ENCODE assay signal across 9 cellular contexts in the genomic region with DNA sequence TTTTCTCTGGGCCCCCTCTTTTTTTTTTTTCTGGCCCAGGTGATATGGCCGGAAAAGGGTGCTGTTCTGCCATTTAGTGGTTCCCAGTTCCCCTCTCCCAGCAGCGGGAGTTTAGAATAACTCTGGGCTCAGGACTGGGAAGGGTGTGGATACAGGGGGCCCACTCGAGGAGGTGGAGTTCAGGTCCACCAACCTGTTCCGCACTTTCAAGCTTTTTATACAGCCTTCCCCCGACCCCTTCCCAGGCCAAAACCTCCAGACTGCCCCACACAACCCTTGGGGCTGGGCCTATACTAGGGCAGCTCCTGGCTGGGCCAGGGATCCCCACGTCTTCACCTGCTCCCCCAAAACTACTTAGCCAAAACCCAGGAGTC. TPM values are rescaled to one million over a fixed set of nuclear protein-coding genes. Genes with fewer than 3 reads are reported as not detected.
DNase-seq lines count a peak whose midpoint lies in the region; ATAC-seq, FAIRE-seq and TF ChIP-seq lines count a peak whose summit lies in the region.
"Had no signal": no experiment of that assay in that cellular context is flagged by ENCODE, and none has a peak within 500 bp of the region (broad histone marks: within the 10 kb centered on the region; RNA-seq: fewer than 3 reads in every experiment).

No MANE protein-coding gene starts in this region.

- TF ChIP-seq CTCF in A673 (conservative IDR thresholded peaks at IDR 0.05; ENCODE audit: low read depth, low read length) (no peak), IMR-90 (conservative IDR thresholded peaks at IDR 0.05; ENCODE audit: low read depth, low read length) (no peak), bronchial epithelial cell (IDR thresholded peaks at IDR 0.05; ENCODE audit: insufficient read depth, low read length, severe bottlenecking) (no peak), mucosa of descending colon (IDR thresholded peaks at IDR 0.05) (no peak)

- H2AK5ac ChIP-seq in IMR-90 (ENCODE audit: low read depth, low read length) = peak overlapping the region; percentile 30

- no peak for TF ChIP-seq POLR2A in IMR-90 (IDR thresholded peaks at IDR 0.05; ENCODE audit: low read depth, low read length)

- no peak for ATAC-seq in IMR-90 (ENCODE audit: low read depth)
- no peak for ATAC-seq in mucosa of descending colon
- ATAC-seq in GM19452 (IDR thresholded peaks at IDR 0.05; ENCODE audit: unreplicated experiment) = no peak
- ATAC-seq in HG03025 (IDR thresholded peaks at IDR 0.05; ENCODE audit: low FRiP score, unreplicated experiment) = no peak
- ATAC-seq in GM19035 (IDR thresholded peaks at IDR 0.05; ENCODE audit: unreplicated experiment) = no peak

- no peak for FAIRE-seq in bronchial epithelial cell (lab: Jason Lieb, UNC)

- H3K4me2 ChIP-seq in IMR-90 (ENCODE audit: low read depth, low read length) = peak overlapping the region; percentile 58

- peak overlapping the region; percentile 73 for H3K14ac ChIP-seq in IMR-90 (replicated peaks; ENCODE audit: low read depth, low read length)

- H3K27me3 ChIP-seq in A673 (replicated peaks; ENCODE audit: insufficient read depth, low read depth, low read length, poor library complexity) (peaks cover 3% of the 10 kb centered on the region), IMR-90 (ENCODE audit: control insufficient read depth, insufficient read depth, low read length) (no peaks in the 10 kb centered on the region), bronchial epithelial cell (ENCODE audit: control insufficient read depth, insufficient read depth, low read length) (no peaks in the 10 kb centered on the region), MG63 (peaks cover 2% of the 10 kb centered on the region; the same call in 1 of the 2 replicates)

- no peak for DNase-seq in A673 (ENCODE audit: low spot score)
- DNase-seq in IMR-90 = no peak
- no peak for DNase-seq in bronchial epithelial cell (ENCODE audit: low read depth)
- DNase-seq in mucosa of descending colon = no peak
- no peak for DNase-seq in MG63
- DNase-seq: GDM1 had no signal

- peaks cover 0 to 20% of the 10 kb centered on the region in 2 experiments; a peak in 1 of 4 replicates for H3K79me1 ChIP-seq in IMR-90 (ENCODE audit: low read depth in 1 of 2, low read length in 2 of 2)

- no peaks in the 10 kb centered on the region for H3K36me3 ChIP-seq in A673 (ENCODE audit: insufficient read depth, low read length, poor library complexity, severe bottlenecking)
- H3K36me3 ChIP-seq in IMR-90 (ENCODE audit: control insufficient read depth, insufficient read depth, low read length) = no peaks in the 10 kb centered on the region
- peaks cover 6% of the 10 kb centered on the region for H3K36me3 ChIP-seq in bronchial epithelial cell (ENCODE audit: control insufficient read depth, insufficient read depth, low read length)
- no peaks in the 10 kb centered on the region for H3K36me3 ChIP-seq in mucosa of descending colon (ENCODE audit: low read depth)
- no peaks in the 10 kb centered on the region for H3K36me3 ChIP-seq in MG63

- H3K4me1 ChIP-seq in A673 (ENCODE audit: insufficient read depth, low read length, poor library complexity, severe bottlenecking) = peaks cover 11% of the 10 kb centered on the region
- peaks cover 14% of the 10 kb centered on the region for H3K4me1 ChIP-seq in IMR-90 (ENCODE audit: control insufficient read depth, insufficient read depth, low read length)
- peaks cover 29% of the 10 kb centered on the region for H3K4me1 ChIP-seq in mucosa of descending colon (ENCODE audit: low read depth)

- H2AFZ ChIP-seq in IMR-90 (replicated peaks; ENCODE audit: low read length, poor library complexity) = peak overlapping the region; percentile 95

- dilution Hi-C loops in IMR-90 (cut with HindIII; ENCODE audit: low sequenced_read_pairs, unreplicated experiment) = no loop called here

- peak overlapping the region; percentile 67; the same call in 1 of the 2 replicates for H2BK120ac ChIP-seq in IMR-90 (ENCODE audit: low read depth, low read length)

- H4K20me1 ChIP-seq in IMR-90 (ENCODE audit: insufficient read depth, low read length) = peaks cover 6% of the 10 kb centered on the region; the same call in 1 of the 2 replicates

- BruUV-seq in A673 (replicated peaks; lab: Mats Ljungman, UMichigan) (no TSS peak), IMR-90 (replicated peaks; lab: Mats Ljungman, UMichigan) (no TSS peak)

- H3K23ac ChIP-seq in IMR-90 (ENCODE audit: low read depth, low read length) = peak overlapping the region; percentile 31; the same call in 1 of the 2 replicates

- 40% methylated on average over 1 of the region's 6 CpGs; no CpG with 5 or more reads in 1 of the 2 experiments for WGBS in IMR-90 (ENCODE audit: extremely low coverage in 2 of 2, insufficient read length in 1 of 2), 2 experiments

- peak overlapping the region; percentile 46 to 86 for H4K8ac ChIP-seq in IMR-90 (ENCODE audit: low read depth in 2 of 2, low read length in 2 of 2)

- peak overlapping the region; percentile 55 for H3K4me3 ChIP-seq in A673 (ENCODE audit: low read depth, low read length, poor library complexity, severe bottlenecking)
- H3K4me3 ChIP-seq in IMR-90 (ENCODE audit: insufficient read depth, low read depth, low read length) = peak overlapping the region; percentile 66
- H3K4me3 ChIP-seq in bronchial epithelial cell (ENCODE audit: low read depth, low read length) = peak overlapping the region; percentile 98
- peak overlapping the region; percentile 59 for H3K4me3 ChIP-seq in mucosa of descending colon
- no peak overlapping the region for H3K4me3 ChIP-seq in MG63

- H3K9me3 ChIP-seq in A673 (ENCODE audit: low read depth, low read length, poor library complexity, severe bottlenecking) (no peaks in the 10 kb centered on the region), IMR-90 (ENCODE audit: control insufficient read depth, insufficient read depth, low read length) (no peaks in the 10 kb centered on the region), mucosa of descending colon (no peaks in the 10 kb centered on the region), MG63 (no peaks in the 10 kb centered on the region)

- peak overlapping the region; percentile 28; the same call in 1 of the 2 replicates for H4K5ac ChIP-seq in IMR-90 (ENCODE audit: low read depth, low read length)

- peak overlapping the region; percentile 53 for H2BK5ac ChIP-seq in IMR-90 (ENCODE audit: low read depth, low read length, poor library complexity, severe bottlenecking)

- CTCF ChIA-PET in A673 (lab: Charles Lee) = interaction anchor here (1.1 kb wide), 1 partner anchor 11 kb away, joined by 3 read pairs; no protein-coding TSS in a partner anchor
- CTCF ChIA-PET in IMR-90 (lab: Yijun Ruan, JAX) = no interaction called here

- POLR2A ChIA-PET in A673 (lab: Charles Lee; ENCODE audit: low non-redundant PET) = no interaction called here
- POLR2A ChIA-PET in IMR-90 (lab: Charles Lee; ENCODE audit: unreplicated experiment) = no interaction called here

- peak overlapping the region; percentile 36 for H4K91ac ChIP-seq in IMR-90 (ENCODE audit: insufficient read depth, low read depth, low read length)

- H3K27ac ChIP-seq in A673 (ENCODE audit: low read depth, low read length, poor library complexity, severe bottlenecking) (no peak overlapping the region), IMR-90 (ENCODE audit: insufficient read depth, low read length) (peak overlapping the region; percentile 80)

- 0 out of 2 replicates have a peak, but pooled peaks cover 2% of the 10 kb centered on the region for H3K9me1 ChIP-seq in IMR-90 (ENCODE audit: insufficient read depth, low read length)

- peak overlapping the region; percentile 40; the same call in 1 of the 2 replicates for H2BK20ac ChIP-seq in IMR-90 (ENCODE audit: low read depth, low read length)

- H3K18ac ChIP-seq in IMR-90 (ENCODE audit: low read depth, low read length) = no peak overlapping the region

- intact Hi-C loops in A673 (cut with micrococcal nuclease; ENCODE audit: unreplicated experiment) (no loop called here), IMR-90 (cut with micrococcal nuclease) (loop anchor here (5.0 kb wide), 1 partner anchor 244 kb away; no protein-coding TSS in a partner anchor), mucosa of descending colon (cut with DNase I, micrococcal nuclease) (no loop called here)

- TF ChIP-seq RAD21 in IMR-90 (IDR thresholded peaks at IDR 0.05; ENCODE audit: low read length) = no peak

- H2AK9ac ChIP-seq in IMR-90 (replicated peaks; ENCODE audit: low read depth, low read length, poor library complexity) = peak overlapping the region; percentile 99

- peak overlapping the region; percentile 71 for H3K9ac ChIP-seq in IMR-90 (ENCODE audit: low read depth, low read length)

- peak overlapping the region; percentile 2; the same call in 1 of the 2 replicates for H3K56ac ChIP-seq in IMR-90 (ENCODE audit: extremely low read depth, insufficient read depth, low read length)

- in situ Hi-C loops in IMR-90 (cut with MboI; ENCODE audit: low sequenced_read_pairs) = loop anchor here (10.0 kb wide), 1 partner anchor 154 kb away; no protein-coding TSS in a partner anchor

- no peak overlapping the region for H2BK15ac ChIP-seq in IMR-90 (ENCODE audit: low read depth, low read length)

- peak overlapping the region; percentile 94 for H3K4ac ChIP-seq in IMR-90 (ENCODE audit: low read depth, low read length)

TF ChIP-seq in IMR-90, 13 proteins besides CTCF, POLR2A, EP300 and RAD21:
- TF ChIP-seq CHD1 (IDR thresholded peaks at IDR 0.05; ENCODE audit: low read depth, low read length) (no peak), MXI1 (IDR thresholded peaks at IDR 0.05; ENCODE audit: borderline replicate concordance, low read depth, low read length) (0 out of 2 replicates have a peak, but pooled peaks have one; percentile 6)

RNA-seq across cellular contexts. Expression of a gene that starts 0.4 kb away (rescaled TPM):
- total RNA-seq in A673 (2021) (0.86 and 2.3 TPM in 2 replicates), IMR-90 (2012; rRNA removed) (4.8 and 5.0 TPM in 2 replicates), bronchial epithelial cell (42.9 and 45.2 TPM in 2 replicates), mucosa of descending colon (10 to 100 TPM; 20.1 to 32.9 (median 20.2) TPM)
- 11.6 and 13.7 TPM in 2 replicates for polyA plus RNA-seq in IMR-90 (2012; rRNA removed)
- polyA plus RNA-seq in IMR-90 (2012; cell fraction: cytosol; rRNA removed) = 4.8 and 7.8 TPM in 2 replicates
- polyA plus RNA-seq in IMR-90 (2012; cell fraction: nucleus; rRNA removed; ENCODE audit: low replicate concordance) = 61.6 and 111 TPM in 2 replicates
- 0.02 and 1.2 TPM in 2 replicates for total RNA-seq in MG63 (2014; rRNA removed; shearing (Covaris generic); ENCODE audit: low replicate concordance)

RNA-seq across cellular contexts. Expression of a gene that starts 25.1 kb away (rescaled TPM):
- total RNA-seq in A673 (2021) (0.97 and 1.5 TPM in 2 replicates), IMR-90 (2012; rRNA removed) (0.83 and 1.3 TPM in 2 replicates), bronchial epithelial cell (20.5 and 30.3 TPM in 2 replicates), mucosa of descending colon (10 to 100 TPM; 18.3 to 45.1 (median 35.3) TPM)
- 11.2 and 14.5 TPM in 2 replicates for polyA plus RNA-seq in IMR-90 (2012; rRNA removed)
- polyA plus RNA-seq in IMR-90 (2012; cell fraction: cytosol; rRNA removed) = 6.5 and 7.5 TPM in 2 replicates
- 119 and 293 TPM in 2 replicates for polyA plus RNA-seq in IMR-90 (2012; cell fraction: nucleus; rRNA removed; ENCODE audit: low replicate concordance)
- 0.63 TPM in 1 of 2 replicates, not detected in the other for total RNA-seq in MG63 (2014; rRNA removed; shearing (Covaris generic); ENCODE audit: low replicate concordance)
